Comparison of ENCODE assay signal across 8 cellular contexts in genomic region chr12:79058342-79058741, GRCh38.
DNase-seq lines count a peak whose midpoint lies in the region; ATAC-seq and TF ChIP-seq lines count a peak whose summit lies in the region.

No MANE protein-coding gene starts in this region.

- no peak overlapping the region for H3K4me3 Mint-ChIP-seq in T-helper 17 cell

- no peaks in the 10 kb centered on the region for H3K4me1 Mint-ChIP-seq in T-helper 17 cell

- ATAC-seq in GM18870 (IDR thresholded peaks at IDR 0.05; ENCODE audit: unreplicated experiment) (peak; percentile 61), HG02885 (IDR thresholded peaks at IDR 0.05; ENCODE audit: poor library complexity, unreplicated experiment) (peak; percentile 55), omental fat pad (ENCODE audit: low FRiP score) (no peak), T-helper 17 cell (no peak)

- DNase-seq in RPMI7951 (ENCODE audit: low read depth), result peak; percentile 80
- DNase-seq in islet precursor cell, result peak; percentile 65
- DNase-seq in omental fat pad (ENCODE audit: low spot score), result no peak
- no peak for DNase-seq in T-helper 17 cell
- DNase-seq in DMS 273 (lab: John Stamatoyannopoulos, UW; ENCODE audit: unreplicated experiment), result no peak
- no peak for DNase-seq in GM10266 (ENCODE audit: extremely low spot score)

- no peaks in the 10 kb centered on the region for H3K27me3 Mint-ChIP-seq in T-helper 17 cell

- H3K9me3 ChIP-seq in T-helper 17 cell (ENCODE audit: control insufficient read depth, low read length, poor library complexity, severe bottlenecking), result no peaks in the 10 kb centered on the region

- TF ChIP-seq CTCF in omental fat pad (IDR thresholded peaks at IDR 0.05) (no peak), GM10266 (IDR thresholded peaks at IDR 0.05; ENCODE audit: control insufficient read depth, insufficient read depth, low read depth, missing control alignments) (no peak)

- no peak overlapping the region for H3K27ac Mint-ChIP-seq in T-helper 17 cell

- no peaks in the 10 kb centered on the region for H3K36me3 Mint-ChIP-seq in T-helper 17 cell (ENCODE audit: low read depth)

Comparison
In these comparisons a context has a peak if more than half of its experiments do, and no peak if none do; other contexts are left out.
1. ATAC-seq: peak in GM18870 (single experiment) and HG02885 (single experiment); none in omental fat pad (single experiment) and T-helper 17 cell (single experiment).
2. DNase-seq: peak in RPMI7951 (single experiment) and islet precursor cell (single experiment); none in omental fat pad (single experiment), T-helper 17 cell (0 of 3), DMS 273 (single experiment) and GM10266 (single experiment).